In genomic region chr7:143147070-143147469, GRCh38 we compare ENCODE assay signal across 28 cellular contexts. TPM values are rescaled to one million over a fixed set of nuclear protein-coding genes. Genes with fewer than 3 reads are reported as not detected.
"Had no signal": no experiment of that assay in that cellular context is flagged by ENCODE, and none has a peak within 500 bp of the region (broad histone marks: within the 10 kb centered on the region; RNA-seq: fewer than 3 reads in every experiment).

No MANE protein-coding gene starts in this region.

- DNase-seq: activated B cell treated with CpG ODN at 0.5 μM for 24 hours; activated CD4-positive, alpha-beta T cell treated with anti-CD3 and anti-CD28 coated beads for 1 hour; activated CD4-positive, alpha-beta T cell treated with anti-CD3 and anti-CD28 coated beads, Interleukin-2, amount 10 ng/mL, durations not matched to agents 24 days and 14 days; activated CD4-positive, alpha-beta T cell treated with anti-CD3 and anti-CD28 coated beads, Interleukin-2, amount 50 U/mL, for 48 hours; activated CD8-positive, alpha-beta memory T cell treated with anti-CD3 and anti-CD28 coated beads, Interleukin-2, amount 10 ng/mL, durations not matched to agents 7 days and 5 days; activated effector memory CD4-positive, alpha-beta T cell treated with anti-CD3 and anti-CD28 coated beads, Interleukin-2, amount 50 U/mL, for 16 hours; activated naive CD4-positive, alpha-beta T cell treated with Interleukin-2 at 50 U/mL for 16 hours; activated T-cell treated with anti-CD3 and anti-CD28 coated beads, Interleukin-2, amount 50 U/mL, for 24 hours; central memory CD4-positive, alpha-beta T cell; MG63; MV-4-11; NCI-H1092 treated with DMSO at 0.1 percent for 48 hours; NCI-H1417 treated with DMSO at 0.1 percent for 48 hours; NCI-H1694; NCI-H2029; NCI-H2107; NCI-H510A treated with DMSO at 0.1 percent for 48 hours; NCI-H69; Peyer's patch; SHP77 treated with DMSO at 0.1 percent for 48 hours; T-cell; T-helper 2 cell; T1000 had no signal

- H3K27me3 ChIP-seq: MG63, Peyer's patch had no signal

- H3K27ac ChIP-seq: Peyer's patch, RWPE1 had no signal

- ATAC-seq: activated CD8-positive, alpha-beta memory T cell treated with anti-CD3 and anti-CD28 coated beads, Interleukin-2, amount 10 ng/mL, durations not matched to agents 7 days and 5 days; activated naive CD4-positive, alpha-beta T cell treated with anti-CD3 and anti-CD28 coated beads, Interleukin-2, amount 50 U/mL, for 72 hours; T-cell had no signal

- H3K9me3 ChIP-seq: MG63, Peyer's patch had no signal

- H3K4me3 ChIP-seq: MG63, Peyer's patch had no signal

- H3K4me1 ChIP-seq: Peyer's patch had no signal

- FAIRE-seq: TTC549 had no signal

- H3K36me3 ChIP-seq: MG63, Peyer's patch had no signal

RNA-seq across cellular contexts. Expression of gene PIP, which starts 15.2 kb away (rescaled TPM):
- total RNA-seq: activated B cell treated with CpG ODN at 0.5 μM for 24 hours; activated CD4-positive, alpha-beta T cell treated with anti-CD3 and anti-CD28 coated beads, Interleukin-2, amount 10 ng/mL, durations not matched to agents 24 days and 14 days; activated CD8-positive, alpha-beta memory T cell treated with anti-CD3 and anti-CD28 coated beads, Interleukin-2, amount 10 ng/mL, durations not matched to agents 7 days and 5 days; activated naive CD4-positive, alpha-beta T cell treated with anti-CD3 and anti-CD28 coated beads, Interleukin-2, amount 50 U/mL, for 72 hours; Peyer's patch; SK-MEL-5; T-cell had no signal
- polyA plus RNA-seq: adipose tissue had no signal

RNA-seq across cellular contexts. Expression of gene TAS2R39, which starts 36.1 kb away (rescaled TPM):
- total RNA-seq: activated B cell treated with CpG ODN at 0.5 μM for 24 hours; activated CD4-positive, alpha-beta T cell treated with anti-CD3 and anti-CD28 coated beads, Interleukin-2, amount 10 ng/mL, durations not matched to agents 24 days and 14 days; activated CD8-positive, alpha-beta memory T cell treated with anti-CD3 and anti-CD28 coated beads, Interleukin-2, amount 10 ng/mL, durations not matched to agents 7 days and 5 days; activated naive CD4-positive, alpha-beta T cell treated with anti-CD3 and anti-CD28 coated beads, Interleukin-2, amount 50 U/mL, for 72 hours; Peyer's patch; SK-MEL-5; T-cell had no signal
- polyA plus RNA-seq: adipose tissue had no signal
